ENCODE assay signal across 1 cellular context in the genomic region with DNA sequence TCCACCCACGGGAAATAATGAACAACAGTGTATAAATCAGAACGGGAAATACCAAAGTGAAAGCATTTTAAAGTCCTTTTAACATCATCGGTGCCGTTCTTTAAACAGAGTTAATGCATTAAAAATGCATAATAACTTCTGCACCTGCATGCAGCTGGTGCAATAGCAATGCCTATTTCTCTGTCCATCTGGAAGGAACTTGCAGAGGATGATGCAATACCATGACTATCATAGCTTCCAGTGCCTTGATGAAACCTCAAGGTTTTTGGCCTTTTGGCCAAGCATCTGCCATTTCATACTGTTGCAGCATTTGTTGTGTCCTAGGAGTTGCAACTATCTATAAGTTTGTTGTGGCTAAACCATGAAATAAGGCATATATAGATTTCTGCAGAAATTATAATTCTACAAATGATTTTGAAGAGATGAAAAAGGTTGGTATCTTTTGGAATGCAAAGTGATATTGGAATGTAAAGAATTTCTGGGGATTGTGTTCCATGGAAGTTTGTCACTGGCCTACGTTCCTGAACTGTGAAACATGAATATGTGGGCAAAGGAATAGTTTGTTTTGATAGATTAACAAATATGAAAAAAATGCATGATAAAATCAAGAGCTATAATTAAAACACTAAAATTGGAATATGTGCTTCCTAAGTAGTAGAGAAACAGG.
A peak's percentile ranks its signal among the peaks of the same experiment; 100 is the strongest.
TF ChIP-seq lines count a peak whose summit lies in the region.

No MANE protein-coding gene starts in this region.

TF ChIP-seq in K562, 482 proteins besides CTCF, POLR2A, EP300 and RAD21:
- TF ChIP-seq JUND (IDR thresholded peaks at IDR 0.05; ENCODE audit: borderline replicate concordance, low read depth, low read length) (peak; percentile 65; the same call in 1 of the 2 replicates), JUND (tag; IDR thresholded peaks at IDR 0.05; ENCODE audit: borderline replicate concordance, low read depth, low read length) (peak; percentile 54; the same call in 2 of the 3 replicates), ZNF583 (CRISPR knock-in tag; IDR thresholded peaks at IDR 0.05) (no peak), ZC3H11A (IDR thresholded peaks at IDR 0.05; ENCODE audit: low read depth, low read length) (no peak), MYC (IDR thresholded peaks at IDR 0.05; ENCODE audit: low read depth, low read length) (peak; percentile 49; the same call in 1 of the 2 replicates), MYC (CRISPR knock-in tag; IDR thresholded peaks at IDR 0.05; ENCODE audit: borderline replicate concordance, low read depth) (no peak), RCOR1 (IDR thresholded peaks at IDR 0.05; ENCODE audit: borderline replicate concordance in 1 of 2, low read depth in 2 of 2, low read length in 2 of 2) (peak in 1 of 2 experiments; percentile 37; a peak in 1 of 4 replicates), SRF (CRISPR knock-in tag; IDR thresholded peaks at IDR 0.05) (no peak), IRF2 (CRISPR knock-in tag; IDR thresholded peaks at IDR 0.05) (no peak), CEBPB (tag; IDR thresholded peaks at IDR 0.05) (peak; percentile 95), SNIP1 (IDR thresholded peaks at IDR 0.05; ENCODE audit: low read depth) (no peak), ZNF24 (IDR thresholded peaks at IDR 0.05) (peak; percentile 65; the same call in 1 of the 2 replicates), ZNF3 (CRISPR knock-in tag; IDR thresholded peaks at IDR 0.05) (no peak), BACH1 (tag; IDR thresholded peaks at IDR 0.05) (no peak), MXI1 (IDR thresholded peaks at IDR 0.05; ENCODE audit: low read depth, low read length) (no peak), DIDO1 (tag; IDR thresholded peaks at IDR 0.05; ENCODE audit: low read depth) (no peak), TEAD4 (IDR thresholded peaks at IDR 0.05; ENCODE audit: low read length) (peak; percentile 49; the same call in 1 of the 2 replicates), TEAD4 (CRISPR knock-in tag; IDR thresholded peaks at IDR 0.05; ENCODE audit: borderline replicate concordance) (no peak), NBN (IDR thresholded peaks at IDR 0.05; ENCODE audit: low read depth) (0 out of 2 replicates have a peak, but pooled peaks have one; percentile 29), FOXM1 (IDR thresholded peaks at IDR 0.05; ENCODE audit: low read depth) (peak; percentile 30; the same call in 1 of the 2 replicates), FOXM1 (CRISPR knock-in tag; IDR thresholded peaks at IDR 0.05; ENCODE audit: low read depth) (no peak), ELF4 (CRISPR knock-in tag; IDR thresholded peaks at IDR 0.05) (no peak), ZNF133 (CRISPR knock-in tag; IDR thresholded peaks at IDR 0.05) (no peak), DPF2 (IDR thresholded peaks at IDR 0.05) (0 out of 2 replicates have a peak, but pooled peaks have one; percentile 25), HEY1 (CRISPR knock-in tag; IDR thresholded peaks at IDR 0.05; ENCODE audit: borderline replicate concordance) (no peak), ARID1B (IDR thresholded peaks at IDR 0.05) (peak; percentile 38; the same call in 1 of the 2 replicates), ZNF584 (CRISPR knock-in tag; IDR thresholded peaks at IDR 0.05; ENCODE audit: low read depth) (0 out of 2 replicates have a peak, but pooled peaks have one; percentile 34), CEBPG (CRISPR knock-in tag; IDR thresholded peaks at IDR 0.05) (peak; percentile 96), CEBPG (tag; conservative IDR thresholded peaks at IDR 0.05 in 1 of 2, IDR thresholded peaks at IDR 0.05 in 1 of 2) (peak; percentile 98), ZNF766 (CRISPR knock-in tag; conservative IDR thresholded peaks at IDR 0.05) (peak; percentile 93), CXXC5 (CRISPR knock-in tag; IDR thresholded peaks at IDR 0.05) (peak; percentile 55), TRIM24 (IDR thresholded peaks at IDR 0.05) (peak; percentile 97), DMBX1 (CRISPR knock-in tag; IDR thresholded peaks at IDR 0.05; ENCODE audit: borderline replicate concordance) (peak; percentile 56; the same call in 1 of the 2 replicates), SOX6 (IDR thresholded peaks at IDR 0.05) (no peak), CBFA2T2 (conservative IDR thresholded peaks at IDR 0.05) (peak; percentile 59; the same call in 1 of the 2 replicates), SIN3A (IDR thresholded peaks at IDR 0.05; ENCODE audit: borderline replicate concordance in 2 of 2, control insufficient read depth in 1 of 2, low read depth in 2 of 2, low read length in 2 of 2) (no peak), SMAD4 (CRISPR knock-in tag; conservative IDR thresholded peaks at IDR 0.05) (peak; percentile 72), CBFA2T3 (IDR thresholded peaks at IDR 0.05) (peak; percentile 59), ATF3 (IDR thresholded peaks at IDR 0.05) (peak; percentile 97), ATF3 (CRISPR knock-in tag; conservative IDR thresholded peaks at IDR 0.05) (no peak), JUNB (CRISPR knock-in tag; conservative IDR thresholded peaks at IDR 0.05) (0 out of 2 replicates have a peak, but pooled peaks have one; percentile 19), ZSCAN29 (IDR thresholded peaks at IDR 0.05) (no peak), CREM (IDR thresholded peaks at IDR 0.05; ENCODE audit: low read depth) (no peak), PRMT5 (CRISPR knock-in tag; IDR thresholded peaks at IDR 0.05) (no peak), L3MBTL2 (IDR thresholded peaks at IDR 0.05) (peak; percentile 24; the same call in 1 of the 2 replicates), EP400 (IDR thresholded peaks at IDR 0.05) (peak; percentile 48), CTBP1 (IDR thresholded peaks at IDR 0.05; ENCODE audit: borderline replicate concordance) (peak; percentile 41; the same call in 1 of the 2 replicates), FOXJ2 (tag; IDR thresholded peaks at IDR 0.05) (peak; percentile 40; the same call in 1 of the 2 replicates), MECOM (CRISPR knock-in tag; IDR thresholded peaks at IDR 0.05) (0 out of 2 replicates have a peak, but pooled peaks have one; percentile 47), ETS2 (tag; IDR thresholded peaks at IDR 0.05; ENCODE audit: borderline replicate concordance, poor library complexity, severe bottlenecking) (no peak), CHCHD3 (CRISPR knock-in tag; IDR thresholded peaks at IDR 0.05) (no peak), TAL1 (IDR thresholded peaks at IDR 0.05) (peak; percentile 58), ZKSCAN8 (CRISPR knock-in tag; IDR thresholded peaks at IDR 0.05) (peak; percentile 99), ZNF311 (CRISPR knock-in tag; IDR thresholded peaks at IDR 0.05) (0 out of 2 replicates have a peak, but pooled peaks have one; percentile 58), NFXL1 (CRISPR knock-in tag; IDR thresholded peaks at IDR 0.05) (no peak), TCF3 (CRISPR knock-in tag; IDR thresholded peaks at IDR 0.05) (peak; percentile 25; the same call in 1 of the 2 replicates), NUFIP1 (IDR thresholded peaks at IDR 0.05; ENCODE audit: partially characterized antibody) (no peak), YY1 (IDR thresholded peaks at IDR 0.05; ENCODE audit: borderline replicate concordance in 1 of 3, control insufficient read depth in 1 of 3, extremely low read depth in 1 of 3, insufficient read depth in 3 of 3, insufficient read length in 1 of 3, insufficient replicate concordance in 2 of 3, low read depth in 1 of 3, low read length in 2 of 3) (no peak), ATF7 (IDR thresholded peaks at IDR 0.05) (peak; percentile 76), ZSCAN32 (CRISPR knock-in tag; IDR thresholded peaks at IDR 0.05) (peak; percentile 92)
- TF ChIP-seq, protein P1, sequence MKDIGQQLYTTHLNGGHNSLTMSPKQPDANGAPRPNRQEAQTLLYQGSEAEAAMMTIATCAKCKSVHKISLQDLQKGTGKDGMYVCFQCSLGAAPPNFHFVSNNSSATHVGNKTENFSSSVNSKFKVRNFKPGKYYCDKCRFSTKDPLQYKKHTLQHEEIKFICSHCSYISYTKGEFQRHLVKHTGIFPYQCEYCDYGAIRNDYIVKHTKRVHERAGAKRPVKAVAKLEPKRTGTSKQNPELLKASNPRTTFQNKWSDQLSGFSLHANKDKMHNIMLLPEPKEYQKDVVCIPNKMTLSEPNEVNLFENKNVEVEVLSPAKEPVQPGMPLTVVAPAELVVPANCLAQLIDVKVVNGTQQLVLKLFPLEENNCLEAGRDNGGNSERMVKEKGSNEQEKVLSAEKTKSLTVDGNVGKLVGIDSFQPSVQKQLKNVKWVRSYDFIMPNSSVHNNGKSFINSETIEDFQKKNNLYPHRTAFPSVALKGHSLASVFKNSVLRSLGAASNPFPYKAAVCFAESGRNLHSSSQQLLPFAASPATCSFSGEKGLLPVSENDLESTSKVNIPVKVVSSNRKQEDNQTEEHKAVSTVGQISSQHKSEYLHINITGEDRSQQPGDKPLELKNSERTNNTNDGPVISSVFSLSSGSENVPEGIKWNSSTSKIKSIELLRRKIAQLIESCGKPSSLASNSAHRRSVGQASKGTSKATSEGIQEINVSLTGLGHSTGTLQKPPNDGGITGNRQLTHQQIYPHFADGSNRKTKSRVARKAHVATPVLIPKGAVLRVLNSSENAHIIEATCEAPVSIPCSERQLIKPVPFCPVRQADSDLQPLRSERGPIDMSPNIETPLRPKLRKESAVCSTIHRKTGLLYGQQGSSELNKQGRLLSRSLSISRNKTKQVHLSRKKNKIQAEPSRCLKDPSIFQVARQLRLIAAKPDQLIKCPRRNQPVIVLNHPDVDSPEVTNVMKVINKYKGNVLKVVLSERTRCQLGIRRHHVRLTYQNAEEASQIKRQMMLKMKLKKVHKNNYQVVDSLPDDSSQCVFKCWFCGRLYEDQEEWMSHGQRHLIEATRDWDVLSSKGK (CRISPR knock-in tag; IDR thresholded peaks at IDR 0.05): 0 out of 2 replicates have a peak, but pooled peaks have one; percentile 13
- TF ChIP-seq, protein P2, sequence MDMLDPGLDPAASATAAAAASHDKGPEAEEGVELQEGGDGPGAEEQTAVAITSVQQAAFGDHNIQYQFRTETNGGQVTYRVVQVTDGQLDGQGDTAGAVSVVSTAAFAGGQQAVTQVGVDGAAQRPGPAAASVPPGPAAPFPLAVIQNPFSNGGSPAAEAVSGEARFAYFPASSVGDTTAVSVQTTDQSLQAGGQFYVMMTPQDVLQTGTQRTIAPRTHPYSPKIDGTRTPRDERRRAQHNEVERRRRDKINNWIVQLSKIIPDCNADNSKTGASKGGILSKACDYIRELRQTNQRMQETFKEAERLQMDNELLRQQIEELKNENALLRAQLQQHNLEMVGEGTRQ (CRISPR knock-in tag; IDR thresholded peaks at IDR 0.05): no peak
- TF ChIP-seq, protein P3, sequence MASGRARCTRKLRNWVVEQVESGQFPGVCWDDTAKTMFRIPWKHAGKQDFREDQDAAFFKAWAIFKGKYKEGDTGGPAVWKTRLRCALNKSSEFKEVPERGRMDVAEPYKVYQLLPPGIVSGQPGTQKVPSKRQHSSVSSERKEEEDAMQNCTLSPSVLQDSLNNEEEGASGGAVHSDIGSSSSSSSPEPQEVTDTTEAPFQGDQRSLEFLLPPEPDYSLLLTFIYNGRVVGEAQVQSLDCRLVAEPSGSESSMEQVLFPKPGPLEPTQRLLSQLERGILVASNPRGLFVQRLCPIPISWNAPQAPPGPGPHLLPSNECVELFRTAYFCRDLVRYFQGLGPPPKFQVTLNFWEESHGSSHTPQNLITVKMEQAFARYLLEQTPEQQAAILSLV (tag; IDR thresholded peaks at IDR 0.05): peak; percentile 81
- TF ChIP-seq, protein P4, sequence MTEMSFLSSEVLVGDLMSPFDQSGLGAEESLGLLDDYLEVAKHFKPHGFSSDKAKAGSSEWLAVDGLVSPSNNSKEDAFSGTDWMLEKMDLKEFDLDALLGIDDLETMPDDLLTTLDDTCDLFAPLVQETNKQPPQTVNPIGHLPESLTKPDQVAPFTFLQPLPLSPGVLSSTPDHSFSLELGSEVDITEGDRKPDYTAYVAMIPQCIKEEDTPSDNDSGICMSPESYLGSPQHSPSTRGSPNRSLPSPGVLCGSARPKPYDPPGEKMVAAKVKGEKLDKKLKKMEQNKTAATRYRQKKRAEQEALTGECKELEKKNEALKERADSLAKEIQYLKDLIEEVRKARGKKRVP (CRISPR knock-in tag; IDR thresholded peaks at IDR 0.05): peak; percentile 94
